Comparison of ENCODE assay signal across 18 cellular contexts in genomic region chr7:99193527-99194214, GRCh38. TPM values are rescaled to one million over a fixed set of nuclear protein-coding genes. Genes with fewer than 3 reads are reported as not detected.
A peak's percentile ranks its signal among the peaks of the same experiment; 100 is the strongest.
DNase-seq lines count a peak whose midpoint lies in the region; ATAC-seq, FAIRE-seq and TF ChIP-seq lines count a peak whose summit lies in the region.
"Had no signal": no experiment of that assay in that cellular context is flagged by ENCODE, and none has a peak within 500 bp of the region (broad histone marks: within the 10 kb centered on the region; RNA-seq: fewer than 3 reads in every experiment).

No MANE protein-coding gene starts in this region.

- H3K4me1 Mint-ChIP-seq in T-cell = no peaks in the 10 kb centered on the region
- H3K4me1 Mint-ChIP-seq: activated CD4-positive, alpha-beta T cell treated with anti-CD3 and anti-CD28 coated beads for 36 hours; neural crest cell; stimulated activated naive CD8-positive, alpha-beta T cell treated with anti-CD3 and anti-CD28 coated beads, Interleukin-15, amount 100 ng/mL, for 72 hours had no signal

- CTCF ChIA-PET in T-cell (lab: Charles Lee) = no interaction called here

- no peak overlapping the region for H3K4me3 ChIP-seq in adrenal gland

- TF ChIP-seq CTCF in adrenal gland (IDR thresholded peaks at IDR 0.05) = no peak

- no peak overlapping the region for H3K27ac ChIP-seq in adrenal gland

- no peak for ATAC-seq in T-cell (replicated peaks in 1 of 4)
- ATAC-seq: activated CD4-positive, alpha-beta T cell treated with anti-CD3 and anti-CD28 coated beads for 36 hours; activated T-cell treated with anti-CD3 and anti-CD28 coated beads, Interleukin-2, amount 50 U/mL, for 4 hours; stimulated activated naive CD8-positive, alpha-beta T cell treated with anti-CD3 and anti-CD28 coated beads, Interleukin-15, amount 100 ng/mL, for 72 hours had no signal

- no peak overlapping the region for H3K4me3 Mint-ChIP-seq in T-cell
- H3K4me3 Mint-ChIP-seq: activated CD4-positive, alpha-beta T cell treated with anti-CD3 and anti-CD28 coated beads for 36 hours; activated T-cell treated with anti-CD3 and anti-CD28 coated beads, Interleukin-2, amount 50 U/mL, for 4 hours; neural crest cell; stimulated activated naive CD8-positive, alpha-beta T cell treated with anti-CD3 and anti-CD28 coated beads, Interleukin-15, amount 100 ng/mL, for 72 hours; T-helper 2 cell treated with Interferon-gamma antibody and Interleukin-4, amounts not matched to agents 5 μg/mL and 100 μg/mL, for 36 hours had no signal

- no peak overlapping the region for H3K27ac Mint-ChIP-seq in T-cell
- H3K27ac Mint-ChIP-seq: activated CD4-positive, alpha-beta T cell treated with anti-CD3 and anti-CD28 coated beads for 36 hours; stimulated activated naive CD8-positive, alpha-beta T cell treated with anti-CD3 and anti-CD28 coated beads, Interleukin-15, amount 100 ng/mL, for 72 hours; T-helper 2 cell treated with Interferon-gamma antibody and Interleukin-4, amounts not matched to agents 5 μg/mL and 100 μg/mL, for 36 hours had no signal

- DNase-seq in A172 (ENCODE audit: low spot score) (peak; percentile 58), HCEC 1CT (peak; percentile 48), adrenal gland (peak in 5 of 7 donors; percentile 17 to 46 (median 31)), fibroblast of peridontal ligament (ENCODE audit: extremely low read depth) (peak; percentile 53), kidney glomerular epithelial cell (lab: John Stamatoyannopoulos, UW) (no peak), GM19239 (ENCODE audit: insufficient read length, low spot score) (no peak), T-cell (no peak)
- DNase-seq in activated CD8-positive, alpha-beta memory T cell treated with anti-CD3 and anti-CD28 coated beads, Interleukin-2, amount 50 U/mL, for 48 hours = no peak
- DNase-seq: activated CD4-positive, alpha-beta T cell treated with anti-CD3 and anti-CD28 coated beads for 36 hours; activated T-cell treated with anti-CD3 and anti-CD28 coated beads, Interleukin-2, amount 50 U/mL, for 4 hours; anterior cingulate cortex; mesendoderm; NCI-H2107; Right ventricle myocardium superior; stimulated activated naive CD8-positive, alpha-beta T cell treated with anti-CD3 and anti-CD28 coated beads, Interleukin-15, amount 100 ng/mL, for 72 hours had no signal

- H3K36me3 ChIP-seq in adrenal gland (replicated peaks in 1 of 2) = no peaks in the 10 kb centered on the region

- H3K36me3 Mint-ChIP-seq in T-cell = peaks cover 7% of the 10 kb centered on the region

- H3K27me3 Mint-ChIP-seq in T-cell = peaks cover 3 to 9% of the 10 kb centered on the region in 2 donors
- H3K27me3 Mint-ChIP-seq: stimulated activated naive CD8-positive, alpha-beta T cell treated with anti-CD3 and anti-CD28 coated beads, Interleukin-15, amount 100 ng/mL, for 72 hours had no signal

- no peaks in the 10 kb centered on the region for H3K27me3 ChIP-seq in adrenal gland

- FAIRE-seq in GM19239 (lab: Jason Lieb, UNC) = no peak

- no peaks in the 10 kb centered on the region for H3K4me1 ChIP-seq in adrenal gland (replicated peaks in 1 of 2)

- intact Hi-C loops in adrenal gland (cut with DNase I) = no loop called here

- WGBS in adrenal gland, 4 donors = 49 to 58% (median 51%) methylated on average over 6 of the region's 6 CpGs

- H3K9me3 ChIP-seq in adrenal gland (replicated peaks in 1 of 3) = peaks cover 0 to 15% (median 0%) of the 10 kb centered on the region in 3 donors

- H3K9me3 Mint-ChIP-seq in T-cell = peaks cover 12 to 22% (median 13%) of the 10 kb centered on the region in 3 donors

- no peak for TF ChIP-seq POLR2A in adrenal gland (IDR thresholded peaks at IDR 0.05)

- POLR2A ChIA-PET in T-cell (lab: Charles Lee) = interaction anchor here in 1 of 2 donors (0.6 kb wide), 1 partner anchor 43 kb away, joined by 3 read pairs; no protein-coding TSS in a partner anchor

RNA-seq across cellular contexts. Expression of gene KPNA7, which starts 14.2 kb away (rescaled TPM):
- total RNA-seq in A172 (2014; rRNA removed; shearing (Covaris generic)) = not detected in 2 replicates
- total RNA-seq in adrenal gland = not detected
- polyA plus RNA-seq in adrenal gland = under 1 TPM in 1 of 3 donors, not detected in 2; 0.07 TPM
- total RNA-seq in T-cell = under 1 TPM in 2 of 5 donors, not detected in 3; 0.25 to 0.35 TPM
- total RNA-seq: activated CD4-positive, alpha-beta T cell treated with anti-CD3 and anti-CD28 coated beads for 36 hours; activated T-cell treated with anti-CD3 and anti-CD28 coated beads, Interleukin-2, amount 50 U/mL, for 4 hours; neural crest cell; Right ventricle myocardium superior; skeletal muscle tissue had no signal

RNA-seq across cellular contexts. Expression of gene SMURF1, which starts 49.8 kb away (rescaled TPM):
- 19.7 and 20.0 TPM in 2 replicates for total RNA-seq in A172 (2014; rRNA removed; shearing (Covaris generic))
- total RNA-seq in adrenal gland (10 to 100 TPM; 16.7 to 40.3 (median 23.0) TPM), T-cell (10 to 100 TPM; 21.6 to 26.4 (median 22.7) TPM)
- polyA plus RNA-seq in adrenal gland = 10 to 100 TPM in 2 of 3 donors, 1 to 10 TPM in 1; 8.9 to 16.7 (median 14.8) TPM

Comparison
In these comparisons a context has a peak if more than half of its experiments do, and no peak if none do; other contexts are left out.
1. DNase-seq: peak in A172 (single experiment), HCEC 1CT (single experiment), adrenal gland (5 of 7) and fibroblast of peridontal ligament (single experiment); none in kidney glomerular epithelial cell (single experiment), activated CD8-positive, alpha-beta memory T cell treated with anti-CD3 and anti-CD28 coated beads, Interleukin-2, amount 50 U/mL, for 48 hours (single experiment), GM19239 (single experiment) and T-cell (0 of 34).